In the genomic region with DNA sequence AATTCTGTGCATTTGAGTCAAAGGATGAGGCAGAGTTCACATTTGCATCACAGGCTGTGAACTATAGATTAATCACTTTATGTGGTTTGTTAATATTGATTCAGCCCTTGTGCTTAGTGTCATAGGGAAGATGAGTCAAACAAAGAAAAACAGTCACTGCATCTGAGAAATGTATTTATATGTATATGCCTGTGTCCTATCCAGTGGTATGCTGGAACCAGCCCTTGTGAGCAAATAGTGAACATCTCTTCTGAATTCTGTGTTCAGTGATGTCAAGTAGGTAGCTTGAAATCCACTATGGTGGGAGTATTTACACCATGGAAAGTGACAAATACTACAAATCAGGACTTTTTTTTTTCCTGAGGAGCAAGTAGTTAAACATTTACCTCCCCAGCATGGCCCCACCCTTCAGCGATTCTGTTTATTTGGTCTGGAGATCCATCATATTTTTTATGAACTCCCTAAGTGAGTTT, we compare ENCODE assay signal across 1 cellular context.
TF ChIP-seq lines count a peak whose summit lies in the region.

No MANE protein-coding gene starts in this region.

TF ChIP-seq in HepG2, 621 proteins besides CTCF, POLR2A, EP300 and RAD21:
- TF ChIP-seq ZNF18 (CRISPR knock-in tag; IDR thresholded peaks at IDR 0.05; ENCODE audit: insufficient replicate concordance) (no peak), ZIK1 (CRISPR knock-in tag; IDR thresholded peaks at IDR 0.05; ENCODE audit: borderline replicate concordance, low read depth) (no peak), DNMT3B (CRISPR knock-in tag; conservative IDR thresholded peaks at IDR 0.05) (no peak), ZNF891 (CRISPR knock-in tag; IDR thresholded peaks at IDR 0.05) (no peak), ZNF234 (CRISPR knock-in tag; conservative IDR thresholded peaks at IDR 0.05) (no peak), PBX2 (CRISPR knock-in tag; IDR thresholded peaks at IDR 0.05) (no peak)
